11 cellular contexts compared by ENCODE assay signal in genomic region chr2:176508984-176509383, GRCh38.
A peak's percentile ranks its signal among the peaks of the same experiment; 100 is the strongest.
DNase-seq lines count a peak whose midpoint lies in the region; ATAC-seq, FAIRE-seq and TF ChIP-seq lines count a peak whose summit lies in the region.
"Had no signal": no experiment of that assay in that cellular context is flagged by ENCODE, and none has a peak within 500 bp of the region (broad histone marks: within the 10 kb centered on the region; RNA-seq: fewer than 3 reads in every experiment).

No MANE protein-coding gene starts in this region.

- DNase-seq in activated CD4-positive, alpha-beta memory T cell treated with anti-CD3 and anti-CD28 coated beads for 36 hours = peak; percentile 34
- DNase-seq in activated CD4-positive, alpha-beta memory T cell treated with anti-CD3 and anti-CD28 coated beads, Interleukin-2, amount 10 ng/mL, durations not matched to agents 7 days and 5 days = no peak
- peak; percentile 57 for DNase-seq in M059J (ENCODE audit: low read depth)
- DNase-seq in stimulated activated CD8-positive, alpha-beta memory T cell treated with anti-CD3 and anti-CD28 coated beads, Interleukin-7, amount 100 ng/mL, for 48 hours (ENCODE audit: extremely low read depth in 1 of 2, low read depth in 1 of 2) = peak; percentile 5 to 41
- no peak for DNase-seq in HepG2 (ENCODE audit: low spot score)
- DNase-seq in NCI-H2081 treated with DMSO at 0.1 percent for 48 hours (lab: John Stamatoyannopoulos, UW) = no peak
- DNase-seq in CD8-positive, alpha-beta memory T cell = no peak
- DNase-seq: NCI-H146; stimulated activated CD4-positive, alpha-beta T cell treated with anti-CD3 and anti-CD28 coated beads, Interleukin-2, amount 100 ng/mL, for 24 hours had no signal

- H4K20me1 ChIP-seq in HepG2 (ENCODE audit: insufficient read depth, low read length) = no peaks in the 10 kb centered on the region

- POLR2A ChIA-PET in activated CD4-positive, alpha-beta memory T cell treated with anti-CD3 and anti-CD28 coated beads for 36 hours (lab: Charles Lee) = no interaction called here
- POLR2A ChIA-PET in activated CD4-positive, alpha-beta memory T cell treated with anti-CD3 and anti-CD28 coated beads, Interleukin-2, amount 10 ng/mL, durations not matched to agents 7 days and 5 days (lab: Charles Lee) = no interaction called here
- POLR2A ChIA-PET in HepG2 (lab: Yijun Ruan, JAX) = no interaction called here
- POLR2A ChIA-PET in CD8-positive, alpha-beta memory T cell (lab: Charles Lee) = no interaction called here

- H3K4me3 ChIP-seq in HepG2 (replicated peaks in 1 of 3; ENCODE audit: insufficient read depth in 1 of 3, low read depth in 2 of 3, low read length in 3 of 3) = no peak overlapping the region
- H3K4me3 ChIP-seq in CD8-positive, alpha-beta memory T cell (ENCODE audit: low read length) = no peak overlapping the region
- H3K4me3 ChIP-seq: SJSA1 had no signal

- no peaks in the 10 kb centered on the region for H3K9me3 ChIP-seq in HepG2 (ENCODE audit: low read length)
- no peaks in the 10 kb centered on the region for H3K9me3 ChIP-seq in CD8-positive, alpha-beta memory T cell (ENCODE audit: low read length)
- H3K9me3 ChIP-seq: SJSA1 had no signal

- H3K36me3 ChIP-seq in HepG2 (replicated peaks in 1 of 2; ENCODE audit: control insufficient read depth in 1 of 2, insufficient read depth in 2 of 2, low read length in 2 of 2) = no peaks in the 10 kb centered on the region
- no peaks in the 10 kb centered on the region for H3K36me3 ChIP-seq in CD8-positive, alpha-beta memory T cell (ENCODE audit: insufficient read depth, low read length)
- H3K36me3 ChIP-seq: SJSA1 had no signal

- CTCF ChIA-PET in activated CD4-positive, alpha-beta memory T cell treated with anti-CD3 and anti-CD28 coated beads for 36 hours (lab: Charles Lee) = no interaction called here
- CTCF ChIA-PET in activated CD4-positive, alpha-beta memory T cell treated with anti-CD3 and anti-CD28 coated beads, Interleukin-2, amount 10 ng/mL, durations not matched to agents 7 days and 5 days (lab: Charles Lee) = no interaction called here
- CTCF ChIA-PET in HepG2 (lab: Yijun Ruan, JAX; ENCODE audit: low intra/inter-chr PET ratio, low total read pairs) = no interaction called here
- CTCF ChIA-PET in CD8-positive, alpha-beta memory T cell (lab: Charles Lee) = no interaction called here

- H3K27ac ChIP-seq in HepG2 (ENCODE audit: extremely low read length, insufficient read depth, low read length) = no peak overlapping the region
- H3K27ac ChIP-seq in CD8-positive, alpha-beta memory T cell (ENCODE audit: low read depth, low read length) = no peak overlapping the region
- H3K27ac ChIP-seq: SJSA1 had no signal

- no TSS peak for BruUV-seq in HepG2 (replicated peaks; lab: Mats Ljungman, UMichigan)

- no peak for TF ChIP-seq CTCF in HepG2 (CRISPR knock-in tag; IDR thresholded peaks at IDR 0.05)

- peaks cover 17% of the 10 kb centered on the region for H3K27me3 Mint-ChIP-seq in activated CD4-positive, alpha-beta memory T cell treated with anti-CD3 and anti-CD28 coated beads for 36 hours
- no peaks in the 10 kb centered on the region for H3K27me3 Mint-ChIP-seq in activated CD4-positive, alpha-beta memory T cell treated with anti-CD3 and anti-CD28 coated beads, Interleukin-2, amount 10 ng/mL, durations not matched to agents 7 days and 5 days
- peaks cover 2 to 7% of the 10 kb centered on the region in 2 donors for H3K27me3 Mint-ChIP-seq in CD8-positive, alpha-beta memory T cell

- no peak overlapping the region for H3K9ac ChIP-seq in HepG2 (ENCODE audit: insufficient read depth, low read depth, low read length)

- 13% methylated on average over 3 of the region's 3 CpGs for WGBS in HepG2 (ENCODE audit: low lambda C conversion rate)

- H3K27me3 ChIP-seq in HepG2 (ENCODE audit: control insufficient read depth in 1 of 2, insufficient read depth in 2 of 2, low read length in 2 of 2) = no peaks in the 10 kb centered on the region
- no peaks in the 10 kb centered on the region for H3K27me3 ChIP-seq in CD8-positive, alpha-beta memory T cell (ENCODE audit: insufficient read depth, low read length, poor library complexity, severe bottlenecking)
- H3K27me3 ChIP-seq: SJSA1 had no signal

- FAIRE-seq in HepG2 (lab: Jason Lieb, UNC) = no peak

- in situ Hi-C loops in HepG2 (cut with HindIII; ENCODE audit: extremely low pct_ligation_motif_present, low pct_unique_long_range_greater_than_20kb) = no loop called here

- H3K4me1 Mint-ChIP-seq in activated CD4-positive, alpha-beta memory T cell treated with anti-CD3 and anti-CD28 coated beads for 36 hours (ENCODE audit: low read depth) = peaks cover 12% of the 10 kb centered on the region
- peaks cover 12% of the 10 kb centered on the region for H3K4me1 Mint-ChIP-seq in activated CD4-positive, alpha-beta memory T cell treated with anti-CD3 and anti-CD28 coated beads, Interleukin-2, amount 10 ng/mL, durations not matched to agents 7 days and 5 days
- peaks cover 0 to 11% (median 0%) of the 10 kb centered on the region in 3 donors for H3K4me1 Mint-ChIP-seq in CD8-positive, alpha-beta memory T cell

- no peaks in the 10 kb centered on the region for H3K36me3 Mint-ChIP-seq in activated CD4-positive, alpha-beta memory T cell treated with anti-CD3 and anti-CD28 coated beads for 36 hours
- no peaks in the 10 kb centered on the region for H3K36me3 Mint-ChIP-seq in activated CD4-positive, alpha-beta memory T cell treated with anti-CD3 and anti-CD28 coated beads, Interleukin-2, amount 10 ng/mL, durations not matched to agents 7 days and 5 days (ENCODE audit: low read depth)
- no peaks in the 10 kb centered on the region for H3K36me3 Mint-ChIP-seq in CD8-positive, alpha-beta memory T cell

- no peak for TF ChIP-seq RAD21 in HepG2 (CRISPR knock-in tag; IDR thresholded peaks at IDR 0.05)

- no peak overlapping the region for H2AFZ ChIP-seq in HepG2 (ENCODE audit: low read length)

- no peak overlapping the region for H3K27ac Mint-ChIP-seq in activated CD4-positive, alpha-beta memory T cell treated with anti-CD3 and anti-CD28 coated beads for 36 hours
- H3K27ac Mint-ChIP-seq in activated CD4-positive, alpha-beta memory T cell treated with anti-CD3 and anti-CD28 coated beads, Interleukin-2, amount 10 ng/mL, durations not matched to agents 7 days and 5 days = no peak overlapping the region
- no peak overlapping the region for H3K27ac Mint-ChIP-seq in CD8-positive, alpha-beta memory T cell

- no peaks in the 10 kb centered on the region for H3K4me1 ChIP-seq in HepG2 (ENCODE audit: insufficient read depth, low read length)
- H3K4me1 ChIP-seq in CD8-positive, alpha-beta memory T cell (ENCODE audit: insufficient read depth, low read length) = no peaks in the 10 kb centered on the region
- H3K4me1 ChIP-seq: SJSA1 had no signal

- H3K4me2 ChIP-seq in HepG2 (ENCODE audit: low read depth, low read length) = no peak overlapping the region

- H3K4me3 Mint-ChIP-seq in activated CD4-positive, alpha-beta memory T cell treated with anti-CD3 and anti-CD28 coated beads for 36 hours = no peak overlapping the region
- no peak overlapping the region for H3K4me3 Mint-ChIP-seq in activated CD4-positive, alpha-beta memory T cell treated with anti-CD3 and anti-CD28 coated beads, Interleukin-2, amount 10 ng/mL, durations not matched to agents 7 days and 5 days
- no peak overlapping the region for H3K4me3 Mint-ChIP-seq in CD8-positive, alpha-beta memory T cell

- H3K9me3 Mint-ChIP-seq in activated CD4-positive, alpha-beta memory T cell treated with anti-CD3 and anti-CD28 coated beads for 36 hours = no peaks in the 10 kb centered on the region
- no peaks in the 10 kb centered on the region for H3K9me3 Mint-ChIP-seq in activated CD4-positive, alpha-beta memory T cell treated with anti-CD3 and anti-CD28 coated beads, Interleukin-2, amount 10 ng/mL, durations not matched to agents 7 days and 5 days
- no peaks in the 10 kb centered on the region for H3K9me3 Mint-ChIP-seq in CD8-positive, alpha-beta memory T cell

- intact Hi-C loops in activated CD4-positive, alpha-beta memory T cell treated with anti-CD3 and anti-CD28 coated beads for 36 hours (cut with micrococcal nuclease) = no loop called here
- intact Hi-C loops in HepG2 (cut with micrococcal nuclease; ENCODE audit: unreplicated experiment) = no loop called here

- TF ChIP-seq EP300 in HepG2 (IDR thresholded peaks at IDR 0.05; ENCODE audit: low read depth in 2 of 2, low read length in 2 of 2) (no peak), HepG2 (CRISPR knock-in tag; IDR thresholded peaks at IDR 0.05; ENCODE audit: borderline replicate concordance) (no peak)

- ATAC-seq in HG02678 (IDR thresholded peaks at IDR 0.05; ENCODE audit: unreplicated experiment) (peak; percentile 63), HepG2 (no peak)

- no peak for TF ChIP-seq POLR2A in HepG2 (IDR thresholded peaks at IDR 0.05; ENCODE audit: insufficient read depth in 1 of 2, low read depth in 2 of 2, low read length in 2 of 2)

- no peaks in the 10 kb centered on the region for H3K79me2 ChIP-seq in HepG2 (ENCODE audit: insufficient read depth, low read length)

TF ChIP-seq in HepG2, 621 proteins besides CTCF, POLR2A, EP300 and RAD21 (continues in another document):
- TF ChIP-seq MED1 (CRISPR knock-in tag; IDR thresholded peaks at IDR 0.05) = no peak

Comparison
In these comparisons a context has a peak if more than half of its experiments do, and no peak if none do; other contexts are left out.
1. DNase-seq: peak in activated CD4-positive, alpha-beta memory T cell treated with anti-CD3 and anti-CD28 coated beads for 36 hours (single experiment), M059J (single experiment) and stimulated activated CD8-positive, alpha-beta memory T cell treated with anti-CD3 and anti-CD28 coated beads, Interleukin-7, amount 100 ng/mL, for 48 hours (2 of 2); none in activated CD4-positive, alpha-beta memory T cell treated with anti-CD3 and anti-CD28 coated beads, Interleukin-2, amount 10 ng/mL, durations not matched to agents 7 days and 5 days (single experiment), HepG2 (single experiment), NCI-H2081 treated with DMSO at 0.1 percent for 48 hours (single experiment) and CD8-positive, alpha-beta memory T cell (0 of 5).